In genomic region chr17:76385892-76386786, GRCh38 we compare ENCODE assay signal across 8 cellular contexts. TPM values are rescaled to one million over a fixed set of nuclear protein-coding genes. Genes with fewer than 3 reads are reported as not detected.
DNase-seq lines count a peak whose midpoint lies in the region; ATAC-seq and TF ChIP-seq lines count a peak whose summit lies in the region.

No MANE protein-coding gene starts in this region.

- H3K36me3 ChIP-seq in BLaER1 (peaks cover 22% of the 10 kb centered on the region), OCI-LY1 (ENCODE audit: insufficient read depth, low read length) (no peaks in the 10 kb centered on the region; the same call in 1 of the 2 replicates)
- peaks cover 0 to 15% (median 0%) of the 10 kb centered on the region in 3 experiments for H3K36me3 ChIP-seq in naive thymus-derived CD4-positive, alpha-beta T cell (ENCODE audit: control insufficient read depth in 2 of 3, insufficient read depth in 3 of 3, low read length in 3 of 3)

- TF ChIP-seq CTCF in HFFc6 (IDR thresholded peaks at IDR 0.05) = peak; percentile 98
- TF ChIP-seq CTCF in OCI-LY1 (IDR thresholded peaks at IDR 0.05; ENCODE audit: low read length) = peak; percentile 86

- H3K27ac ChIP-seq in BLaER1 = no peak overlapping the region
- H3K27ac ChIP-seq in OCI-LY1 (ENCODE audit: low read depth, low read length, poor library complexity, severe bottlenecking) = no peak overlapping the region
- H3K27ac ChIP-seq in epithelial cell of prostate = peak overlapping the region; percentile 93
- no peak overlapping the region for H3K27ac ChIP-seq in naive thymus-derived CD4-positive, alpha-beta T cell (ENCODE audit: low read depth, low read length)

- H3K9me2 ChIP-seq in OCI-LY1 (ENCODE audit: low read depth, low read length) = no peaks in the 10 kb centered on the region

- CTCF ChIA-PET in naive thymus-derived CD4-positive, alpha-beta T cell (lab: Charles Lee) = interaction anchor here (0.6 to 3.1 kb wide), 7 partner anchors 11 to 713 kb away, joined by 3 to 18 read pairs (median 4); partner anchors contain the start of gene QRICH2

- H4K20me1 ChIP-seq in BLaER1 (peaks cover 57% of the 10 kb centered on the region), OCI-LY1 (ENCODE audit: insufficient read depth, low read length) (no peaks in the 10 kb centered on the region)

- peaks cover 18% of the 10 kb centered on the region for H3K36me3 Mint-ChIP-seq in HFFc6 (ENCODE audit: low read depth)
- peaks cover 0 to 7% (median 0%) of the 10 kb centered on the region in 5 donors for H3K36me3 Mint-ChIP-seq in naive thymus-derived CD4-positive, alpha-beta T cell

- no peaks in the 10 kb centered on the region for H3K79me2 ChIP-seq in OCI-LY1 (ENCODE audit: insufficient read depth, low read length)

- no peak overlapping the region for H2AFZ ChIP-seq in OCI-LY1 (ENCODE audit: low read length)

- H3K27ac Mint-ChIP-seq in HFFc6 = peak overlapping the region; percentile 87
- peak overlapping the region in 2 of 9 donors; percentile 25 to 28 for H3K27ac Mint-ChIP-seq in naive thymus-derived CD4-positive, alpha-beta T cell

- POLR2A ChIA-PET in naive thymus-derived CD4-positive, alpha-beta T cell (lab: Charles Lee) = interaction anchor here (1.4 to 2.3 kb wide), 5 partner anchors 33 to 375 kb away, joined by 3 to 8 read pairs (median 4); partner anchors contain the start of genes PRPSAP1 and UBE2O

- H3K4me2 ChIP-seq in BLaER1 (peak overlapping the region; percentile 99), OCI-LY1 (ENCODE audit: low read length) (peak overlapping the region; percentile 78)

- H3K4me3 ChIP-seq in BLaER1 = peak overlapping the region; percentile 73
- peak overlapping the region; percentile 63 for H3K4me3 ChIP-seq in OCI-LY1 (ENCODE audit: low read depth, low read length, poor library complexity, severe bottlenecking)
- peak overlapping the region; percentile 61 for H3K4me3 ChIP-seq in naive thymus-derived CD4-positive, alpha-beta T cell (ENCODE audit: low read length)

- peak; percentile 68 for ATAC-seq in naive thymus-derived CD4-positive, alpha-beta T cell
- peak; percentile 29 for ATAC-seq in stimulated activated naive CD8-positive, alpha-beta T cell treated with anti-CD3 and anti-CD28 coated beads, Interleukin-15, Interleukin-2, amounts not matched to agents 100 U/mL and 50 U/mL, for 24 hours

- intact Hi-C loops in naive thymus-derived CD4-positive, alpha-beta T cell (cut with micrococcal nuclease) = loop anchor here (1.0 to 2.0 kb wide), 4 partner anchors 15 to 83 kb away; partner anchors contain the start of genes PRPSAP1 (in 1 of the 2) and UBE2O (in 1 of the 2)

- H3K27me3 ChIP-seq in BLaER1 (peaks cover 54% of the 10 kb centered on the region), OCI-LY1 (ENCODE audit: insufficient read depth, low read length) (0 out of 2 replicates have a peak, but pooled peaks cover 3% of the 10 kb centered on the region)
- no peaks in the 10 kb centered on the region for H3K27me3 ChIP-seq in naive thymus-derived CD4-positive, alpha-beta T cell (ENCODE audit: control insufficient read depth in 2 of 2, insufficient read depth in 2 of 2, low read length in 2 of 2)

- peaks cover 20% of the 10 kb centered on the region for H3K4me1 Mint-ChIP-seq in HFFc6 (ENCODE audit: low read depth)
- H3K4me1 Mint-ChIP-seq in naive thymus-derived CD4-positive, alpha-beta T cell = peaks cover 4 to 17% (median 11%) of the 10 kb centered on the region in 7 donors

- H3K9me3 ChIP-seq in BLaER1 (no peaks in the 10 kb centered on the region), OCI-LY1 (ENCODE audit: low read length) (no peaks in the 10 kb centered on the region)
- H3K9me3 ChIP-seq in naive thymus-derived CD4-positive, alpha-beta T cell (ENCODE audit: control insufficient read depth in 2 of 3, low read length in 3 of 3) = no peaks in the 10 kb centered on the region

- H3F3A ChIP-seq in OCI-LY1 (ENCODE audit: insufficient read depth, low read length) = no peaks in the 10 kb centered on the region

- H3K27me3 Mint-ChIP-seq in HFFc6 (ENCODE audit: insufficient read depth) = peaks cover 25% of the 10 kb centered on the region
- no peaks in the 10 kb centered on the region for H3K27me3 Mint-ChIP-seq in naive thymus-derived CD4-positive, alpha-beta T cell

- no peaks in the 10 kb centered on the region; the same call in 1 of the 2 replicates for H3K9me3 Mint-ChIP-seq in HFFc6
- peaks cover 0 to 1% (median 0%) of the 10 kb centered on the region in 11 donors for H3K9me3 Mint-ChIP-seq in naive thymus-derived CD4-positive, alpha-beta T cell

- DNase-seq in HFFc6 (peak; percentile 80), epithelial cell of prostate (ENCODE audit: low read depth, low spot score) (no peak), HPDE6-E6E7 (ENCODE audit: extremely low spot score) (no peak)
- DNase-seq in activated CD8-positive, alpha-beta memory T cell treated with anti-CD3 and anti-CD28 coated beads, Interleukin-2, amount 50 U/mL, for 48 hours = peak; percentile 95
- DNase-seq in naive thymus-derived CD4-positive, alpha-beta T cell = peak; percentile 68 to 89 (median 80)
- peak; percentile 90 for DNase-seq in stimulated activated naive CD8-positive, alpha-beta T cell treated with anti-CD3 and anti-CD28 coated beads, Interleukin-15, Interleukin-2, amounts not matched to agents 100 U/mL and 50 U/mL, for 24 hours

- peaks cover 72% of the 10 kb centered on the region for H3K4me1 ChIP-seq in BLaER1
- H3K4me1 ChIP-seq in OCI-LY1 (ENCODE audit: insufficient read depth, low read length, severe bottlenecking) = peaks cover 41% of the 10 kb centered on the region
- peaks cover 0 to 15% of the 10 kb centered on the region in 2 donors for H3K4me1 ChIP-seq in naive thymus-derived CD4-positive, alpha-beta T cell (ENCODE audit: control insufficient read depth in 2 of 2, insufficient read depth in 2 of 2, low read length in 2 of 2)

- H3K9ac ChIP-seq in BLaER1 (no peak overlapping the region), OCI-LY1 (ENCODE audit: low read length) (peak overlapping the region; percentile 36; the same call in 1 of the 2 replicates)

- H3K4me3 Mint-ChIP-seq in HFFc6 = peak overlapping the region; percentile 88
- peak overlapping the region; percentile 39 to 93 (median 68) for H3K4me3 Mint-ChIP-seq in naive thymus-derived CD4-positive, alpha-beta T cell

RNA-seq across cellular contexts. Expression of gene SPHK1, which starts 1.7 kb away (rescaled TPM):
- 10 to 100 TPM; 53.9 to 68.1 (median 55.7) TPM for total RNA-seq in HFFc6 (2021; fragmentation: NEBNext Ultra II Directional; extraction: Animal tissue kit (Norgen Biotek cat#: 25700))
- 10 to 100 TPM in 1 of 5 experiments, 1 to 10 TPM in 2, under 1 TPM in 2; 0.43 to 14.1 (median 1.9) TPM for total RNA-seq in naive thymus-derived CD4-positive, alpha-beta T cell
- under 1 TPM; 0.45 to 0.46 TPM for polyA plus RNA-seq in naive thymus-derived CD4-positive, alpha-beta T cell

RNA-seq across cellular contexts. Expression of gene PRPSAP1, which starts 32.4 kb away (rescaled TPM):
- total RNA-seq in HFFc6 (2021; fragmentation: NEBNext Ultra II Directional; extraction: Animal tissue kit (Norgen Biotek cat#: 25700)) = 10 to 100 TPM; 32.6 to 37.4 (median 35.1) TPM
- total RNA-seq in naive thymus-derived CD4-positive, alpha-beta T cell = 10 to 100 TPM; 19.6 to 55.9 (median 45.8) TPM
- 10 to 100 TPM; 53.3 to 59.1 TPM for polyA plus RNA-seq in naive thymus-derived CD4-positive, alpha-beta T cell

Comparison
In these comparisons a context has a peak if more than half of its experiments do, and no peak if none do; other contexts are left out.
1. DNase-seq: peak in HFFc6 (single experiment), activated CD8-positive, alpha-beta memory T cell treated with anti-CD3 and anti-CD28 coated beads, Interleukin-2, amount 50 U/mL, for 48 hours (single experiment), naive thymus-derived CD4-positive, alpha-beta T cell (9 of 9) and stimulated activated naive CD8-positive, alpha-beta T cell treated with anti-CD3 and anti-CD28 coated beads, Interleukin-15, Interleukin-2, amounts not matched to agents 100 U/mL and 50 U/mL, for 24 hours (single experiment); none in epithelial cell of prostate (single experiment) and HPDE6-E6E7 (single experiment).
2. Peak in every context shown above with its lines, with median percentiles within 50 percentile points of each other: H3K4me3 ChIP-seq.